In genomic region chr15:68794307-68794706, GRCh38 we compare ENCODE assay signal across 8 cellular contexts. TPM values are rescaled to one million over a fixed set of nuclear protein-coding genes. Genes with fewer than 3 reads are reported as not detected.
DNase-seq lines count a peak whose midpoint lies in the region; FAIRE-seq and TF ChIP-seq lines count a peak whose summit lies in the region.

No MANE protein-coding gene starts in this region.

- H3K9ac ChIP-seq in BLaER1 (no peak overlapping the region; the same call in 1 of the 2 replicates), OCI-LY1 (ENCODE audit: low read length) (no peak overlapping the region; the same call in 1 of the 2 replicates), endothelial cell of umbilical vein (replicated peaks; ENCODE audit: extremely low read depth, insufficient read depth, low read length) (peak overlapping the region; percentile 41)

- H2AFZ ChIP-seq in OCI-LY1 (ENCODE audit: low read length) (no peak overlapping the region), endothelial cell of umbilical vein (ENCODE audit: low read depth, low read length) (no peak overlapping the region)

- DNase-seq in endothelial cell of umbilical vein (ENCODE audit: low read depth, low spot score) (no peak), NOMO-1 treated with DMSO at 0.1 percent for 48 hours (lab: John Stamatoyannopoulos, UW; ENCODE audit: unreplicated experiment) (no peak), NCI-H446 (lab: John Stamatoyannopoulos, UW) (no peak), urothelium cell line (ENCODE audit: low spot score) (no peak), DMS153 (lab: John Stamatoyannopoulos, UW) (no peak)

- no peaks in the 10 kb centered on the region for H3K9me1 ChIP-seq in endothelial cell of umbilical vein (replicated peaks; ENCODE audit: control insufficient read depth, extremely low read depth, insufficient read depth, low read length)

- dilution Hi-C loops in endothelial cell of umbilical vein (cut with MboI; ENCODE audit: extremely low pct_ligation_motif_present, low sequenced_read_pairs), result no loop called here

- TF ChIP-seq CTCF in OCI-LY1 (IDR thresholded peaks at IDR 0.05; ENCODE audit: low read length), result no peak
- no peak for TF ChIP-seq CTCF in endothelial cell of umbilical vein (IDR thresholded peaks at IDR 0.05; ENCODE audit: extremely low read depth in 1 of 2, insufficient read depth in 1 of 2, low read depth in 1 of 2, low read length in 2 of 2)
- TF ChIP-seq CTCF in neutrophil (IDR thresholded peaks at IDR 0.05), result no peak

- intact Hi-C loops in endothelial cell of umbilical vein (cut with micrococcal nuclease), result no loop called here

- H3K27ac ChIP-seq in BLaER1 (peak overlapping the region; percentile 29; the same call in 1 of the 2 replicates), OCI-LY1 (ENCODE audit: low read depth, low read length, poor library complexity, severe bottlenecking) (peak overlapping the region; percentile 74), endothelial cell of umbilical vein (ENCODE audit: insufficient read depth, low read depth, low read length) (no peak overlapping the region), neutrophil (peak overlapping the region; percentile 92)

- TF ChIP-seq POLR2A in endothelial cell of umbilical vein (IDR thresholded peaks at IDR 0.05; ENCODE audit: low read depth, low read length), result no peak

- H3K9me3 ChIP-seq in BLaER1, result no peaks in the 10 kb centered on the region
- no peaks in the 10 kb centered on the region for H3K9me3 ChIP-seq in OCI-LY1 (ENCODE audit: low read length)
- H3K9me3 ChIP-seq in endothelial cell of umbilical vein (replicated peaks; ENCODE audit: control insufficient read depth, insufficient read depth, low read length), result no peaks in the 10 kb centered on the region
- H3K9me3 ChIP-seq in neutrophil, result no peaks in the 10 kb centered on the region

- CTCF ChIA-PET in endothelial cell of umbilical vein (lab: Charles Lee), result interaction anchor here (0.5 to 3.2 kb wide), 12 partner anchors 10 to 541 kb away, joined by 3 to 24 read pairs (median 4); no protein-coding TSS in a partner anchor

- H3K9me2 ChIP-seq in OCI-LY1 (ENCODE audit: low read depth, low read length), result no peaks in the 10 kb centered on the region

- BruUV-seq in endothelial cell of umbilical vein (replicated peaks; lab: Mats Ljungman, UMichigan), result no TSS peak

- H3K36me3 ChIP-seq in BLaER1 (peaks cover 34% of the 10 kb centered on the region), OCI-LY1 (ENCODE audit: insufficient read depth, low read length) (peaks cover 57% of the 10 kb centered on the region; the same call in 1 of the 2 replicates), endothelial cell of umbilical vein (ENCODE audit: control insufficient read depth in 2 of 2, extremely low read depth in 1 of 2, insufficient read depth in 2 of 2, low read length in 2 of 2) (no peaks in the 10 kb centered on the region), neutrophil (no peaks in the 10 kb centered on the region)

- peaks cover 98% of the 10 kb centered on the region for H3K79me2 ChIP-seq in OCI-LY1 (ENCODE audit: insufficient read depth, low read length)
- peaks cover 70% of the 10 kb centered on the region for H3K79me2 ChIP-seq in endothelial cell of umbilical vein (ENCODE audit: control insufficient read depth, insufficient read depth, low read length)

- H3K4me2 ChIP-seq in BLaER1 (peak overlapping the region; percentile 92), OCI-LY1 (ENCODE audit: low read length) (peak overlapping the region; percentile 67; the same call in 1 of the 2 replicates), endothelial cell of umbilical vein (ENCODE audit: insufficient read depth, low read length) (no peak overlapping the region)

- H3F3A ChIP-seq in OCI-LY1 (ENCODE audit: insufficient read depth, low read length), result no peaks in the 10 kb centered on the region

- H3K27me3 ChIP-seq in BLaER1, result no peaks in the 10 kb centered on the region
- no peaks in the 10 kb centered on the region for H3K27me3 ChIP-seq in OCI-LY1 (ENCODE audit: insufficient read depth, low read length)
- no peaks in the 10 kb centered on the region for H3K27me3 ChIP-seq in endothelial cell of umbilical vein (ENCODE audit: control insufficient read depth in 2 of 2, insufficient read depth in 2 of 2, low read length in 2 of 2)
- no peaks in the 10 kb centered on the region for H3K27me3 ChIP-seq in neutrophil

- FAIRE-seq in endothelial cell of umbilical vein (lab: Jason Lieb, UNC) (no peak), urothelium cell line (lab: Jason Lieb, UNC) (no peak)

- H4K20me1 ChIP-seq in BLaER1, result peaks cover 100% of the 10 kb centered on the region
- no peaks in the 10 kb centered on the region for H4K20me1 ChIP-seq in OCI-LY1 (ENCODE audit: insufficient read depth, low read length)
- no peaks in the 10 kb centered on the region for H4K20me1 ChIP-seq in endothelial cell of umbilical vein (replicated peaks; ENCODE audit: control insufficient read depth, extremely low read depth, insufficient read depth, low read length)

- no peak overlapping the region for H3K4me3 ChIP-seq in BLaER1
- no peak overlapping the region for H3K4me3 ChIP-seq in OCI-LY1 (ENCODE audit: low read depth, low read length, poor library complexity, severe bottlenecking)
- H3K4me3 ChIP-seq in endothelial cell of umbilical vein (replicated peaks in 1 of 3; ENCODE audit: insufficient read depth in 1 of 3, low read depth in 1 of 3, low read length in 3 of 3), result no peak overlapping the region
- peak overlapping the region; percentile 50 to 53 for H3K4me3 ChIP-seq in neutrophil (ENCODE audit: low read depth in 1 of 2, low read length in 1 of 2)

- H3K4me1 ChIP-seq in BLaER1 (peaks cover 100% of the 10 kb centered on the region), OCI-LY1 (ENCODE audit: insufficient read depth, low read length, severe bottlenecking) (peaks cover 84% of the 10 kb centered on the region), endothelial cell of umbilical vein (ENCODE audit: control insufficient read depth, extremely low read depth, insufficient read depth, low read length) (peaks cover 28% of the 10 kb centered on the region), neutrophil (ENCODE audit: control insufficient read depth in 1 of 2, insufficient read depth in 1 of 2, low read depth in 1 of 2, low read length in 1 of 2) (peaks cover 92 to 93% of the 10 kb centered on the region in 2 experiments)

- POLR2A ChIA-PET in endothelial cell of umbilical vein (lab: Charles Lee), result interaction anchor here (0.8 kb wide), 2 partner anchors 24 to 32 kb away, joined by 3 read pairs; no protein-coding TSS in a partner anchor

TF ChIP-seq in endothelial cell of umbilical vein, 7 proteins besides CTCF, POLR2A, EP300 and RAD21:
- TF ChIP-seq MAX (IDR thresholded peaks at IDR 0.05; ENCODE audit: insufficient read depth, insufficient read length), result no peak
- no peak for TF ChIP-seq GATA2 (IDR thresholded peaks at IDR 0.05; ENCODE audit: insufficient read depth, insufficient read length, low read depth, low read length)
- no peak for TF ChIP-seq EZH2 (IDR thresholded peaks at IDR 0.05; ENCODE audit: borderline replicate concordance, low read depth, low read length, severe bottlenecking)
- TF ChIP-seq FOS (IDR thresholded peaks at IDR 0.05; ENCODE audit: borderline replicate concordance, insufficient read depth, low read length), result no peak
- no peak for TF ChIP-seq POLR2AphosphoS5 (IDR thresholded peaks at IDR 0.05; ENCODE audit: insufficient read depth, low read depth, low read length)
- TF ChIP-seq JUN (IDR thresholded peaks at IDR 0.05; ENCODE audit: borderline replicate concordance, insufficient read depth, insufficient read length, low read depth), result no peak
- TF ChIP-seq MYC (IDR thresholded peaks at IDR 0.05; ENCODE audit: low read depth, low read length), result no peak

RNA-seq across cellular contexts. Expression of gene ANP32A, which starts 26.4 kb away (rescaled TPM):
- total RNA-seq in endothelial cell of umbilical vein, result 169 and 179 TPM in 2 replicates
- 29.4 and 37.9 TPM in 2 replicates for polyA plus RNA-seq in endothelial cell of umbilical vein
- polyA plus RNA-seq in endothelial cell of umbilical vein (2011; cell fraction: cytosol; rRNA removed), result 87.1 and 87.3 TPM in 2 replicates
- polyA plus RNA-seq in endothelial cell of umbilical vein (2011; cell fraction: nucleus; rRNA removed), result 53.8 and 56.4 TPM in 2 replicates
- polyA plus RNA-seq in endothelial cell of umbilical vein (2012), result 136 and 198 TPM in 2 replicates
- polyA minus RNA-seq in endothelial cell of umbilical vein, result 57.5 and 60.2 TPM in 2 replicates
- polyA minus RNA-seq in endothelial cell of umbilical vein (2011; cell fraction: cytosol; rRNA and poly(A)+ RNA removed), result 58.3 TPM
- 33.2 and 34.9 TPM in 2 replicates for polyA minus RNA-seq in endothelial cell of umbilical vein (2011; cell fraction: nucleus; rRNA and poly(A)+ RNA removed)

Comparison
In these comparisons a context has a peak if more than half of its experiments do, and no peak if none do; other contexts are left out.
1. H3K4me3 ChIP-seq: peak in neutrophil (2 of 2); none in BLaER1 (single experiment), OCI-LY1 (single experiment) and endothelial cell of umbilical vein (0 of 3).